ENCODE assay signal across 17 cellular contexts in the genomic region with DNA sequence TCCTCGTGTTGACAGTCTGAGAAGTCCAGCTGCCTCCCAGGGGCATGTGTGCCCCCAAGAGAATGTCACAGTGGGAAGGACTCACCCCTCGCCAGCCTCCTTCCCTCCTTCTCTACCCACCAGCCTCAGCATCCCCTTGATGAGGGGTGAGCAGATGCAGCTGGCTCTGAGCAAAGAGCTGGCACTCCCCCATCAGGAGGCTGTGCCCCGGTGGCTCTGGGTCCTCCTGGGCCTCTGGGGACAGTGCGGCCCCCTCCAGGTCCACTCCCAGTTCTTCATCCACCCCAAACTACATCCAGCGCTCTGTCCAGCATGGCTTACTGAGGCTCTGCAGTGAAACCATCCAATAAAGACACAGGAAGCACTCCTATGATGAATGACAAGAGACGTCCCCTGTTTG.
DNase-seq lines count a peak whose midpoint lies in the region; ATAC-seq and TF ChIP-seq lines count a peak whose summit lies in the region.
"Had no signal": no experiment of that assay in that cellular context is flagged by ENCODE, and none has a peak within 500 bp of the region (broad histone marks: within the 10 kb centered on the region; RNA-seq: fewer than 3 reads in every experiment).

No MANE protein-coding gene starts in this region.

- no peak overlapping the region for H2BK15ac ChIP-seq in neuronal stem cell (ENCODE audit: low read length)

- H4K8ac ChIP-seq in neuronal stem cell (ENCODE audit: low read depth, low read length) = no peak overlapping the region

- peak; percentile 9 for DNase-seq in Right ventricle myocardium superior
- no peak for DNase-seq in heart left ventricle
- peak; percentile 26 for DNase-seq in CD14-positive monocyte (ENCODE audit: low spot score)
- DNase-seq in neuronal stem cell (ENCODE audit: low spot score) = no peak
- no peak for DNase-seq in activated CD4-positive, alpha-beta T cell treated with anti-CD3 and anti-CD28 coated beads for 36 hours
- DNase-seq in NCI-H2196 (lab: John Stamatoyannopoulos, UW; ENCODE audit: unreplicated experiment) = no peak
- DNase-seq: CD4-positive, alpha-beta memory T cell; DMS153; DMS79; GDM1; GOT3; HFFc6; IMR-90 had no signal

- no peak overlapping the region for H2BK12ac ChIP-seq in neuronal stem cell (ENCODE audit: low read length)

- H2BK120ac ChIP-seq in neuronal stem cell (ENCODE audit: low read depth, low read length) = no peak overlapping the region

- CTCF ChIA-PET in activated CD4-positive, alpha-beta T cell treated with anti-CD3 and anti-CD28 coated beads for 36 hours (lab: Charles Lee) = no interaction called here

- intact Hi-C loops in Right ventricle myocardium superior (cut with DNase I) = no loop called here
- intact Hi-C loops in heart left ventricle (cut with DNase I) = no loop called here
- intact Hi-C loops in CD14-positive monocyte (cut with micrococcal nuclease) = no loop called here
- intact Hi-C loops in activated CD4-positive, alpha-beta T cell treated with anti-CD3 and anti-CD28 coated beads for 36 hours (cut with DNase I, micrococcal nuclease) = no loop called here

- H3K4me1 ChIP-seq in heart left ventricle = no peaks in the 10 kb centered on the region
- H3K4me1 ChIP-seq in neuronal stem cell (ENCODE audit: control insufficient read depth in 2 of 2, insufficient read depth in 1 of 2, low read depth in 1 of 2, low read length in 2 of 2) = peaks cover 0 to 3% of the 10 kb centered on the region in 2 donors

- H2AFZ ChIP-seq in neuronal stem cell (ENCODE audit: low read length) = no peak overlapping the region

- POLR2A ChIA-PET in activated CD4-positive, alpha-beta T cell treated with anti-CD3 and anti-CD28 coated beads for 36 hours (lab: Charles Lee) = no interaction called here

- H3K4me3 ChIP-seq in heart left ventricle (no peak overlapping the region), neuronal stem cell (ENCODE audit: low read length in 2 of 2) (no peak overlapping the region)

- H3K36me3 ChIP-seq in heart left ventricle (no peaks in the 10 kb centered on the region), neuronal stem cell (replicated peaks in 1 of 2; ENCODE audit: control insufficient read depth in 2 of 2, insufficient read depth in 2 of 2, low read length in 2 of 2) (no peaks in the 10 kb centered on the region)

- H2BK5ac ChIP-seq in neuronal stem cell (ENCODE audit: low read length) = no peak overlapping the region

- peak overlapping the region; percentile 82 for H3K14ac ChIP-seq in neuronal stem cell (ENCODE audit: low read length)

- H3K4me1 Mint-ChIP-seq in CD14-positive monocyte = no peaks in the 10 kb centered on the region
- no peaks in the 10 kb centered on the region for H3K4me1 Mint-ChIP-seq in activated CD4-positive, alpha-beta T cell treated with anti-CD3 and anti-CD28 coated beads for 36 hours
- H3K4me1 Mint-ChIP-seq: B cell had no signal

- H3K18ac ChIP-seq in neuronal stem cell (ENCODE audit: low read length) = peak overlapping the region; percentile 71

- 68 to 80% (median 76%) methylated on average over 5 to 6 of the region's 6 CpGs for WGBS in heart left ventricle, 4 donors
- no CpG with 5 or more reads among the region's 6 CpGs for WGBS in neuronal stem cell (ENCODE audit: extremely low coverage in 2 of 2, insufficient read length in 2 of 2, insufficient replicate concordance in 1 of 2), 2 donors

- peak overlapping the region; percentile 40 for H2AK5ac ChIP-seq in neuronal stem cell (ENCODE audit: low read depth, low read length)

- peaks cover 1% of the 10 kb centered on the region for H3K79me1 ChIP-seq in neuronal stem cell (ENCODE audit: low read depth, low read length)

- H3K36me3 Mint-ChIP-seq in CD14-positive monocyte = peaks cover 44 to 72% of the 10 kb centered on the region in 2 donors
- H3K36me3 Mint-ChIP-seq in activated CD4-positive, alpha-beta T cell treated with anti-CD3 and anti-CD28 coated beads for 36 hours (ENCODE audit: low read depth) = peaks cover 23% of the 10 kb centered on the region

- H3K27me3 ChIP-seq in heart left ventricle (peaks cover 0 to 9% (median 0%) of the 10 kb centered on the region in 9 donors), neuronal stem cell (ENCODE audit: control insufficient read depth in 3 of 3, insufficient read depth in 3 of 3, low read depth in 1 of 3, low read length in 3 of 3) (peaks cover 0 to 43% (median 0%) of the 10 kb centered on the region in 3 experiments)

- no peak overlapping the region for H3K4me3 Mint-ChIP-seq in CD14-positive monocyte
- H3K4me3 Mint-ChIP-seq in activated CD4-positive, alpha-beta T cell treated with anti-CD3 and anti-CD28 coated beads for 36 hours = no peak overlapping the region
- H3K4me3 Mint-ChIP-seq: B cell; CD4-positive, alpha-beta memory T cell; HFFc6 had no signal

- H3K27ac ChIP-seq in heart left ventricle (no peak overlapping the region), neuronal stem cell (replicated peaks; ENCODE audit: low read length) (no peak overlapping the region)
- H3K27ac ChIP-seq: C4-2B, HL-60 had no signal

- no peak overlapping the region for H3K4ac ChIP-seq in neuronal stem cell (ENCODE audit: low read length)

- peaks cover 40 to 52% (median 46%) of the 10 kb centered on the region in 7 donors for H3K9me3 Mint-ChIP-seq in CD14-positive monocyte
- H3K9me3 Mint-ChIP-seq in activated CD4-positive, alpha-beta T cell treated with anti-CD3 and anti-CD28 coated beads for 36 hours (ENCODE audit: low read depth) = peaks cover 10% of the 10 kb centered on the region

- H3K27me3 Mint-ChIP-seq in CD14-positive monocyte (ENCODE audit: low read depth in 3 of 3) = peaks cover 0 to 2% (median 1%) of the 10 kb centered on the region in 3 donors
- H3K27me3 Mint-ChIP-seq in activated CD4-positive, alpha-beta T cell treated with anti-CD3 and anti-CD28 coated beads for 36 hours = no peaks in the 10 kb centered on the region
- H3K27me3 Mint-ChIP-seq: B cell; CD4-positive, alpha-beta memory T cell had no signal

- peak overlapping the region; percentile 53 for H3K9ac ChIP-seq in neuronal stem cell (ENCODE audit: low read depth, low read length, poor library complexity)

- no peak for TF ChIP-seq POLR2A in heart left ventricle (IDR thresholded peaks at IDR 0.05)

- no peak overlapping the region for H3K4me2 ChIP-seq in neuronal stem cell (ENCODE audit: insufficient read depth, low read length, poor library complexity, severe bottlenecking)

- no peak overlapping the region for H4K91ac ChIP-seq in neuronal stem cell (ENCODE audit: low read depth, low read length, poor library complexity)

- no peak for ATAC-seq in Right ventricle myocardium superior (ENCODE audit: poor library complexity)
- ATAC-seq in heart left ventricle = no peak
- ATAC-seq in activated CD4-positive, alpha-beta T cell treated with anti-CD3 and anti-CD28 coated beads for 36 hours = no peak
- ATAC-seq: HCT116 had no signal

- no peak overlapping the region for H3K27ac Mint-ChIP-seq in CD14-positive monocyte
- H3K27ac Mint-ChIP-seq in activated CD4-positive, alpha-beta T cell treated with anti-CD3 and anti-CD28 coated beads for 36 hours = no peak overlapping the region
- H3K27ac Mint-ChIP-seq: B cell, HFFc6 had no signal

- no peak for TF ChIP-seq CTCF in heart left ventricle (IDR thresholded peaks at IDR 0.05)
- TF ChIP-seq CTCF in CD14-positive monocyte (IDR thresholded peaks at IDR 0.05) = no peak

- no peak overlapping the region for H3K23ac ChIP-seq in neuronal stem cell (ENCODE audit: low read depth, low read length, poor library complexity)

- H3K9me3 ChIP-seq in heart left ventricle (peaks cover 0 to 39% (median 12%) of the 10 kb centered on the region in 12 donors), neuronal stem cell (replicated peaks in 1 of 2; ENCODE audit: control insufficient read depth in 2 of 2, insufficient read depth in 1 of 2, low read depth in 1 of 2, low read length in 2 of 2) (peaks cover 0 to 12% of the 10 kb centered on the region in 2 donors)

Comparison
In these comparisons a context has a peak if more than half of its experiments do, and no peak if none do; other contexts are left out.
1. DNase-seq: peak in Right ventricle myocardium superior (single experiment) and CD14-positive monocyte (single experiment); none in heart left ventricle (0 of 5), neuronal stem cell (single experiment), activated CD4-positive, alpha-beta T cell treated with anti-CD3 and anti-CD28 coated beads for 36 hours (single experiment) and NCI-H2196 (single experiment).